ENCODE assay signal across 22 cellular contexts in genomic region chr9:27124151-27124550, GRCh38. TPM values are rescaled to one million over a fixed set of nuclear protein-coding genes. Genes with fewer than 3 reads are reported as not detected.
A peak's percentile ranks its signal among the peaks of the same experiment; 100 is the strongest.
DNase-seq lines count a peak whose midpoint lies in the region; ATAC-seq and TF ChIP-seq lines count a peak whose summit lies in the region.
"Had no signal": no experiment of that assay in that cellular context is flagged by ENCODE, and none has a peak within 500 bp of the region (broad histone marks: within the 10 kb centered on the region; RNA-seq: fewer than 3 reads in every experiment).

No MANE protein-coding gene starts in this region.

- H3K27ac Mint-ChIP-seq in brain = peak overlapping the region in 4 of 5 experiments; percentile 1 to 92 (median 83)
- H3K27ac Mint-ChIP-seq: activated CD4-positive, alpha-beta memory T cell treated with anti-CD3 and anti-CD28 coated beads for 36 hours; stimulated activated effector memory CD8-positive, alpha-beta T cell treated with anti-CD3 and anti-CD28 coated beads, Interleukin-12 subunit alpha, Interleukin-12 subunit beta, amount 100 ng/mL, for 72 hours had no signal

- H3K36me3 ChIP-seq in IMR-90 (ENCODE audit: control insufficient read depth, insufficient read depth, low read length) (no peaks in the 10 kb centered on the region; the same call in 1 of the 2 replicates), skeletal muscle tissue (ENCODE audit: control insufficient read depth in 3 of 3, insufficient read depth in 3 of 3, low read length in 3 of 3) (no peaks in the 10 kb centered on the region), left lung (no peaks in the 10 kb centered on the region)
- H3K36me3 ChIP-seq: BLaER1, neutrophil, tibial nerve, WERI-Rb-1 had no signal

- H4K91ac ChIP-seq in IMR-90 (ENCODE audit: insufficient read depth, low read depth, low read length) = peak overlapping the region; percentile 94

- peak overlapping the region; percentile 65 for H2AFZ ChIP-seq in IMR-90 (replicated peaks; ENCODE audit: low read length, poor library complexity)

- no peak for TF ChIP-seq POLR2A in IMR-90 (IDR thresholded peaks at IDR 0.05; ENCODE audit: low read depth, low read length)

- in situ Hi-C loops in IMR-90 (cut with MboI; ENCODE audit: low sequenced_read_pairs) = no loop called here

- no peak overlapping the region for H3K4me2 ChIP-seq in IMR-90 (ENCODE audit: low read depth, low read length)
- H3K4me2 ChIP-seq: BLaER1 had no signal

- H3K4me1 Mint-ChIP-seq in brain = peaks cover 20% of the 10 kb centered on the region
- H3K4me1 Mint-ChIP-seq: stimulated activated effector memory CD8-positive, alpha-beta T cell treated with anti-CD3 and anti-CD28 coated beads, Interleukin-12 subunit alpha, Interleukin-12 subunit beta, amount 100 ng/mL, for 72 hours had no signal

- H3K27ac ChIP-seq in IMR-90 (ENCODE audit: insufficient read depth, low read length) (peak overlapping the region; percentile 96), skeletal muscle tissue (ENCODE audit: low read depth, low read length) (peak overlapping the region; percentile 80), left lung (peak overlapping the region in 1 of 2 donors; percentile 1)
- H3K27ac ChIP-seq: BLaER1, neutrophil, tibial nerve, WERI-Rb-1 had no signal

- peak overlapping the region; percentile 97 for H2BK5ac ChIP-seq in IMR-90 (ENCODE audit: low read depth, low read length, poor library complexity, severe bottlenecking)

- peaks cover 0 to 2% (median 0%) of the 10 kb centered on the region in 5 experiments for H3K9me3 Mint-ChIP-seq in brain
- H3K9me3 Mint-ChIP-seq: activated CD4-positive, alpha-beta memory T cell treated with anti-CD3 and anti-CD28 coated beads for 36 hours; stimulated activated effector memory CD8-positive, alpha-beta T cell treated with anti-CD3 and anti-CD28 coated beads, Interleukin-12 subunit alpha, Interleukin-12 subunit beta, amount 100 ng/mL, for 72 hours had no signal

- peaks cover 7% of the 10 kb centered on the region for H3K27me3 Mint-ChIP-seq in brain
- H3K27me3 Mint-ChIP-seq: activated CD4-positive, alpha-beta memory T cell treated with anti-CD3 and anti-CD28 coated beads for 36 hours had no signal

- no peak for TF ChIP-seq RAD21 in IMR-90 (IDR thresholded peaks at IDR 0.05; ENCODE audit: low read length)

- H3K14ac ChIP-seq in IMR-90 (replicated peaks; ENCODE audit: low read depth, low read length) = peak overlapping the region; percentile 96

- ATAC-seq in IMR-90 (ENCODE audit: low read depth) (no peak), left lung (no peak), GM18909 (IDR thresholded peaks at IDR 0.05; ENCODE audit: poor library complexity, unreplicated experiment) (no peak)
- ATAC-seq: stimulated activated effector memory CD8-positive, alpha-beta T cell treated with anti-CD3 and anti-CD28 coated beads, Interleukin-12 subunit alpha, Interleukin-12 subunit beta, amount 100 ng/mL, for 72 hours had no signal

- H3K23ac ChIP-seq in IMR-90 (ENCODE audit: low read depth, low read length) = peak overlapping the region; percentile 91

- dilution Hi-C loops in IMR-90 (cut with HindIII; ENCODE audit: low sequenced_read_pairs, unreplicated experiment) = no loop called here

- no TSS peak for BruUV-seq in IMR-90 (replicated peaks; lab: Mats Ljungman, UMichigan)

- intact Hi-C loops in IMR-90 (cut with micrococcal nuclease) = loop anchor here (2.0 to 10.0 kb wide), 3 partner anchors 37 to 229 kb away; partner anchors contain the start of gene CAAP1
- intact Hi-C loops in left lung (cut with DNase I) = no loop called here

- peak overlapping the region; percentile 94 for H2BK120ac ChIP-seq in IMR-90 (ENCODE audit: low read depth, low read length)

- peak overlapping the region; percentile 98 for H3K4ac ChIP-seq in IMR-90 (ENCODE audit: low read depth, low read length)

- peak overlapping the region; percentile 98 for H4K5ac ChIP-seq in IMR-90 (ENCODE audit: low read depth, low read length)

- H2BK20ac ChIP-seq in IMR-90 (ENCODE audit: low read depth, low read length) = peak overlapping the region; percentile 96

- POLR2A ChIA-PET in IMR-90 (lab: Charles Lee; ENCODE audit: unreplicated experiment) = interaction anchor here (2.2 kb wide), 1 partner anchor 38 kb away, joined by 9 read pairs; no protein-coding TSS in a partner anchor

- H3K9me3 ChIP-seq in IMR-90 (ENCODE audit: control insufficient read depth, insufficient read depth, low read length) (peaks cover 3% of the 10 kb centered on the region), skeletal muscle tissue (ENCODE audit: control insufficient read depth in 3 of 3, low read length in 3 of 3) (peaks cover 0 to 3% (median 0%) of the 10 kb centered on the region in 3 donors), left lung (no peaks in the 10 kb centered on the region)
- H3K9me3 ChIP-seq: BLaER1, neutrophil, tibial nerve had no signal

- H3K56ac ChIP-seq in IMR-90 (ENCODE audit: extremely low read depth, insufficient read depth, low read length) = peak overlapping the region; percentile 95

- 49% methylated on average over 2 of the region's 3 CpGs; no CpG with 5 or more reads in 1 of the 2 experiments for WGBS in IMR-90 (ENCODE audit: extremely low coverage in 2 of 2, insufficient read length in 1 of 2), 2 experiments

- H3K79me1 ChIP-seq in IMR-90 (ENCODE audit: low read depth in 1 of 2, low read length in 2 of 2) = peaks cover 6 to 45% of the 10 kb centered on the region in 2 experiments; a peak in 3 of 4 replicates

- H3K9me1 ChIP-seq in IMR-90 (ENCODE audit: insufficient read depth, low read length) = peaks cover 21% of the 10 kb centered on the region

- no peak overlapping the region for H3K4me3 Mint-ChIP-seq in brain
- H3K4me3 Mint-ChIP-seq: activated CD4-positive, alpha-beta memory T cell treated with anti-CD3 and anti-CD28 coated beads for 36 hours; stimulated activated effector memory CD8-positive, alpha-beta T cell treated with anti-CD3 and anti-CD28 coated beads, Interleukin-12 subunit alpha, Interleukin-12 subunit beta, amount 100 ng/mL, for 72 hours had no signal

- peak overlapping the region; percentile 24; the same call in 1 of the 2 replicates for H3K9ac ChIP-seq in IMR-90 (ENCODE audit: low read depth, low read length)
- no peak overlapping the region for H3K9ac ChIP-seq in skeletal muscle tissue (ENCODE audit: low read depth in 1 of 3, low read length in 3 of 3)
- H3K9ac ChIP-seq: BLaER1 had no signal

- H3K18ac ChIP-seq in IMR-90 (ENCODE audit: low read depth, low read length) = peak overlapping the region; percentile 99

- peak overlapping the region; percentile 33 to 93 for H4K8ac ChIP-seq in IMR-90 (ENCODE audit: low read depth in 2 of 2, low read length in 2 of 2)

- no peaks in the 10 kb centered on the region for H3K27me3 ChIP-seq in IMR-90 (ENCODE audit: control insufficient read depth, insufficient read depth, low read length)
- H3K27me3 ChIP-seq in skeletal muscle tissue (ENCODE audit: control insufficient read depth in 3 of 3, insufficient read depth in 3 of 3, low read length in 3 of 3) = no peaks in the 10 kb centered on the region
- H3K27me3 ChIP-seq in left lung = no peaks in the 10 kb centered on the region
- H3K27me3 ChIP-seq: BLaER1, neutrophil, tibial nerve had no signal

- CTCF ChIA-PET in IMR-90 (lab: Yijun Ruan, JAX) = interaction anchor here (0.7 kb wide), 1 partner anchor 38 kb away, joined by 4 read pairs; no protein-coding TSS in a partner anchor

- H2AK5ac ChIP-seq in IMR-90 (ENCODE audit: low read depth, low read length) = peak overlapping the region; percentile 93

- peak overlapping the region; percentile 85; the same call in 2 of the 3 replicates for H2BK15ac ChIP-seq in IMR-90 (ENCODE audit: low read depth, low read length)

- H3K36me3 Mint-ChIP-seq in brain = no peaks in the 10 kb centered on the region
- H3K36me3 Mint-ChIP-seq: activated CD4-positive, alpha-beta memory T cell treated with anti-CD3 and anti-CD28 coated beads for 36 hours; stimulated activated effector memory CD8-positive, alpha-beta T cell treated with anti-CD3 and anti-CD28 coated beads, Interleukin-12 subunit alpha, Interleukin-12 subunit beta, amount 100 ng/mL, for 72 hours had no signal

- TF ChIP-seq CTCF in IMR-90 (conservative IDR thresholded peaks at IDR 0.05; ENCODE audit: low read depth, low read length) = no peak
- no peak for TF ChIP-seq CTCF in brain (conservative IDR thresholded peaks at IDR 0.05)
- no peak for TF ChIP-seq CTCF in left lung (IDR thresholded peaks at IDR 0.05)

- H3K4me1 ChIP-seq in IMR-90 (ENCODE audit: control insufficient read depth, insufficient read depth, low read length) = peaks cover 22% of the 10 kb centered on the region
- H3K4me1 ChIP-seq in skeletal muscle tissue (ENCODE audit: control insufficient read depth in 3 of 3, insufficient read depth in 3 of 3, low read length in 3 of 3) = peaks cover 15 to 22% (median 19%) of the 10 kb centered on the region in 3 donors
- H3K4me1 ChIP-seq in left lung = no peaks in the 10 kb centered on the region
- H3K4me1 ChIP-seq: BLaER1, tibial nerve had no signal

- DNase-seq in IMR-90 (peak; percentile 80), glomerular visceral epithelial cell (ENCODE audit: extremely low spot score) (peak; percentile 38), left lung (no peak)
- no peak for DNase-seq in NK-92 treated with Interleukin-12 subunit alpha and Interleukin-12 subunit beta, amount 100 ng/mL, for 24 hours (lab: John Stamatoyannopoulos, UW)
- DNase-seq: activated CD4-positive, alpha-beta memory T cell treated with anti-CD3 and anti-CD28 coated beads for 36 hours; activated naive CD4-positive, alpha-beta T cell treated with Interleukin-2 at 50 U/mL for 16 hours; activated T-cell treated with anti-CD3 and anti-CD28 coated beads, Interleukin-2, amount 50 U/mL, for 1 hour; aorta; Calu3; Karpas-422; NCI-H1048; NCI-H2081 treated with DMSO at 0.1 percent for 48 hours; NCI-H524; WERI-Rb-1 had no signal

- peak overlapping the region; percentile 63 for H2AK9ac ChIP-seq in IMR-90 (replicated peaks; ENCODE audit: low read depth, low read length, poor library complexity)

- H4K20me1 ChIP-seq in IMR-90 (ENCODE audit: insufficient read depth, low read length) = 0 out of 2 replicates have a peak, but pooled peaks cover 3% of the 10 kb centered on the region
- H4K20me1 ChIP-seq: BLaER1 had no signal

- H3K4me3 ChIP-seq in IMR-90 (ENCODE audit: insufficient read depth, low read depth, low read length) (no peak overlapping the region), skeletal muscle tissue (ENCODE audit: low read length in 3 of 3) (no peak overlapping the region), left lung (no peak overlapping the region)
- H3K4me3 ChIP-seq: BLaER1, tibial nerve had no signal

TF ChIP-seq in IMR-90, 13 proteins besides CTCF, POLR2A, EP300 and RAD21 (continues in another document):
- TF ChIP-seq MAZ (IDR thresholded peaks at IDR 0.05; ENCODE audit: borderline replicate concordance, low read depth, low read length) (no peak), MAFK (IDR thresholded peaks at IDR 0.05; ENCODE audit: low read depth, low read length) (no peak), RFX5 (IDR thresholded peaks at IDR 0.05; ENCODE audit: low read depth, low read length) (no peak), BHLHE40 (IDR thresholded peaks at IDR 0.05; ENCODE audit: low read depth, low read length) (no peak)

RNA-seq across cellular contexts. Expression of gene TEK, which starts 15.1 kb away (rescaled TPM):
- total RNA-seq in IMR-90 (2012; rRNA removed) = 10.8 and 11.7 TPM in 2 replicates
- 4.9 and 6.3 TPM in 2 replicates for polyA plus RNA-seq in IMR-90 (2012; rRNA removed)
- polyA plus RNA-seq in IMR-90 (2012; cell fraction: cytosol; rRNA removed) = 2.4 TPM in 2 replicates
- polyA plus RNA-seq in IMR-90 (2012; cell fraction: nucleus; rRNA removed; ENCODE audit: low replicate concordance) = 1.1 and 6.6 TPM in 2 replicates
- 3.3 TPM for polyA plus RNA-seq in brain (ENCODE audit: insufficient read depth, low read depth, low replicate concordance)
- total RNA-seq in skeletal muscle tissue = 23.0 TPM
- 10 to 100 TPM; 20.3 to 39.0 TPM for total RNA-seq in left lung
- total RNA-seq: activated CD4-positive, alpha-beta memory T cell treated with anti-CD3 and anti-CD28 coated beads for 36 hours; Calu3; T-helper 1 cell treated with Interleukin-12 subunit alpha and Interleukin-12 subunit beta and Interleukin-4 antibody, amounts not matched to agents 30 ng/mL and 1 ng/mL, for 36 hours had no signal

Comparison
In these comparisons a context has a peak if more than half of its experiments do, and no peak if none do; other contexts are left out.
1. DNase-seq: peak in IMR-90 (single experiment) and glomerular visceral epithelial cell (single experiment); none in left lung (0 of 2) and NK-92 treated with Interleukin-12 subunit alpha and Interleukin-12 subunit beta, amount 100 ng/mL, for 24 hours (single experiment).